1 cellular context compared by ENCODE assay signal in genomic region chr11:64240467-64241174, GRCh38.
TF ChIP-seq lines count a peak whose summit lies in the region.

Gene FKBP2 (plus strand): TSS chr11:64241095. CDS start chr11:64242388, 1,293 bp downstream.

TF ChIP-seq in HepG2, 621 proteins besides CTCF, POLR2A, EP300 and RAD21 (continued from another document and continues in another):
- TF ChIP-seq SP2 (CRISPR knock-in tag; IDR thresholded peaks at IDR 0.05), result peak; percentile 79
- peak; percentile 73; the same call in 1 of the 2 replicates for TF ChIP-seq ZBTB42 (CRISPR knock-in tag; IDR thresholded peaks at IDR 0.05)
- TF ChIP-seq NR2C2 (CRISPR knock-in tag; IDR thresholded peaks at IDR 0.05; ENCODE audit: borderline replicate concordance), result peak; percentile 90
- 0 out of 2 replicates have a peak, but pooled peaks have one; percentile 57 for TF ChIP-seq ETS1 (CRISPR knock-in tag; IDR thresholded peaks at IDR 0.05)
- no peak for TF ChIP-seq RCOR2 (CRISPR knock-in tag; IDR thresholded peaks at IDR 0.05)
- TF ChIP-seq ETV5 (CRISPR knock-in tag; IDR thresholded peaks at IDR 0.05; ENCODE audit: borderline replicate concordance), result peak; percentile 95
- TF ChIP-seq TRIM22 (IDR thresholded peaks at IDR 0.05), result no peak
- no peak for TF ChIP-seq ARID3A (IDR thresholded peaks at IDR 0.05; ENCODE audit: low read depth, low read length)
- TF ChIP-seq ZFP36L2 (CRISPR knock-in tag; IDR thresholded peaks at IDR 0.05), result no peak
- no peak for TF ChIP-seq SCMH1 (CRISPR knock-in tag; IDR thresholded peaks at IDR 0.05; ENCODE audit: borderline replicate concordance)
- no peak for TF ChIP-seq ZNF644 (CRISPR knock-in tag; IDR thresholded peaks at IDR 0.05; ENCODE audit: low read depth)
- TF ChIP-seq NFKB2 (CRISPR knock-in tag; IDR thresholded peaks at IDR 0.05; ENCODE audit: borderline replicate concordance), result 0 out of 2 replicates have a peak, but pooled peaks have one; percentile 60
- TF ChIP-seq ZNF800 (CRISPR knock-in tag; IDR thresholded peaks at IDR 0.05), result 0 out of 2 replicates have a peak, but pooled peaks have one; percentile 64
- TF ChIP-seq ZFP62 (CRISPR knock-in tag; IDR thresholded peaks at IDR 0.05), result no peak
- TF ChIP-seq GATA4 (IDR thresholded peaks at IDR 0.05; ENCODE audit: borderline replicate concordance, low read depth), result peak; percentile 77
- no peak; the same call in 1 of the 2 replicates for TF ChIP-seq MIER3 (CRISPR knock-in tag; IDR thresholded peaks at IDR 0.05; ENCODE audit: borderline replicate concordance)
- no peak for TF ChIP-seq ZNF83 (CRISPR knock-in tag; IDR thresholded peaks at IDR 0.05; ENCODE audit: borderline replicate concordance)
- TF ChIP-seq HBP1 (CRISPR knock-in tag; IDR thresholded peaks at IDR 0.05; ENCODE audit: low read depth), result no peak
- peak; percentile 59; the same call in 1 of the 2 replicates for TF ChIP-seq E2F1 (CRISPR knock-in tag; IDR thresholded peaks at IDR 0.05)
- TF ChIP-seq ZSCAN31 (CRISPR knock-in tag; IDR thresholded peaks at IDR 0.05; ENCODE audit: low read depth), result no peak
- no peak for TF ChIP-seq ZNF547 (CRISPR knock-in tag; IDR thresholded peaks at IDR 0.05)
- no peak for TF ChIP-seq ONECUT2 (CRISPR knock-in tag; IDR thresholded peaks at IDR 0.05)
- no peak for TF ChIP-seq FOXA1 (IDR thresholded peaks at IDR 0.05)
- no peak for TF ChIP-seq FOXA1 (CRISPR knock-in tag; IDR thresholded peaks at IDR 0.05)
- peak; percentile 49 for TF ChIP-seq CBX1 (IDR thresholded peaks at IDR 0.05; ENCODE audit: low read depth)
- TF ChIP-seq MZF1 (CRISPR knock-in tag; IDR thresholded peaks at IDR 0.05; ENCODE audit: borderline replicate concordance), result no peak
- TF ChIP-seq ZNF20 (CRISPR knock-in tag; IDR thresholded peaks at IDR 0.05), result no peak
- TF ChIP-seq MIXL1 (CRISPR knock-in tag; IDR thresholded peaks at IDR 0.05), result no peak
- peak; percentile 98 for TF ChIP-seq KDM2A (CRISPR knock-in tag; IDR thresholded peaks at IDR 0.05; ENCODE audit: borderline replicate concordance, low read depth)
- no peak; the same call in 1 of the 2 replicates for TF ChIP-seq JUND (CRISPR knock-in tag; IDR thresholded peaks at IDR 0.05)
- TF ChIP-seq PTBP1 (IDR thresholded peaks at IDR 0.05; ENCODE audit: low read depth, low read length, poor library complexity, severe bottlenecking), result no peak
- peak; percentile 97 for TF ChIP-seq SALL2 (CRISPR knock-in tag; IDR thresholded peaks at IDR 0.05)
- TF ChIP-seq ZNF280B (CRISPR knock-in tag; IDR thresholded peaks at IDR 0.05; ENCODE audit: borderline replicate concordance), result peak; percentile 83; the same call in 1 of the 2 replicates
- peak; percentile 86 for TF ChIP-seq SP4 (CRISPR knock-in tag; IDR thresholded peaks at IDR 0.05)
- TF ChIP-seq DDIT3 (CRISPR knock-in tag; IDR thresholded peaks at IDR 0.05), result no peak
- TF ChIP-seq ZNF10 (CRISPR knock-in tag; IDR thresholded peaks at IDR 0.05; ENCODE audit: borderline replicate concordance, low read depth), result no peak
- peak; percentile 22; the same call in 1 of the 2 replicates for TF ChIP-seq ZNF414 (CRISPR knock-in tag; IDR thresholded peaks at IDR 0.05)
- TF ChIP-seq ZNF766 (CRISPR knock-in tag; IDR thresholded peaks at IDR 0.05; ENCODE audit: borderline replicate concordance), result peak; percentile 64
- no peak for TF ChIP-seq MLX (CRISPR knock-in tag; IDR thresholded peaks at IDR 0.05)
- TF ChIP-seq TEF (CRISPR knock-in tag; IDR thresholded peaks at IDR 0.05), result no peak
- no peak for TF ChIP-seq ZFP1 (CRISPR knock-in tag; IDR thresholded peaks at IDR 0.05)
- TF ChIP-seq ARID5B (CRISPR knock-in tag; IDR thresholded peaks at IDR 0.05), result 0 out of 2 replicates have a peak, but pooled peaks have one; percentile 17
- TF ChIP-seq RBAK (CRISPR knock-in tag; IDR thresholded peaks at IDR 0.05), result no peak
